Comparison of ENCODE assay signal across 24 cellular contexts in genomic region chr4:39433878-39434492, GRCh38. TPM values are rescaled to one million over a fixed set of nuclear protein-coding genes. Genes with fewer than 3 reads are reported as not detected.
DNase-seq lines count a peak whose midpoint lies in the region; ATAC-seq, FAIRE-seq and TF ChIP-seq lines count a peak whose summit lies in the region.
"Had no signal": no experiment of that assay in that cellular context is flagged by ENCODE, and none has a peak within 500 bp of the region (broad histone marks: within the 10 kb centered on the region; RNA-seq: fewer than 3 reads in every experiment).

No MANE protein-coding gene starts in this region.

- POLR2A ChIA-PET in HepG2 (lab: Yijun Ruan, JAX): no interaction called here

- TF ChIP-seq POLR2A in HepG2 (IDR thresholded peaks at IDR 0.05; ENCODE audit: insufficient read depth in 1 of 2, low read depth in 2 of 2, low read length in 2 of 2) (no peak), right lobe of liver (IDR thresholded peaks at IDR 0.05) (no peak)

- peaks cover 0 to 4% (median 1%) of the 10 kb centered on the region in 4 donors for H3K36me3 ChIP-seq in liver (ENCODE audit: control insufficient read depth in 4 of 4, insufficient read depth in 3 of 4, low read depth in 1 of 4, low read length in 3 of 4)
- peaks cover 10 to 58% of the 10 kb centered on the region in 2 experiments for H3K36me3 ChIP-seq in HepG2 (replicated peaks in 1 of 2; ENCODE audit: control insufficient read depth in 1 of 2, insufficient read depth in 2 of 2, low read length in 2 of 2)
- H3K36me3 ChIP-seq in right lobe of liver: peaks cover 0 to 15% (median 0%) of the 10 kb centered on the region in 4 donors
- H3K36me3 ChIP-seq: BLaER1, HAP-1 had no signal

- TF ChIP-seq RAD21 in liver (IDR thresholded peaks at IDR 0.05) (peak; percentile 55 to 68), HepG2 (CRISPR knock-in tag; IDR thresholded peaks at IDR 0.05) (no peak)

- H3K9me3 ChIP-seq in liver (ENCODE audit: control insufficient read depth in 4 of 4, low read length in 3 of 4): no peaks in the 10 kb centered on the region
- no peaks in the 10 kb centered on the region for H3K9me3 ChIP-seq in HepG2 (ENCODE audit: low read length)
- H3K9me3 ChIP-seq in right lobe of liver: no peaks in the 10 kb centered on the region
- H3K9me3 ChIP-seq: BLaER1, HAP-1 had no signal

- in situ Hi-C loops in HepG2 (cut with HindIII; ENCODE audit: extremely low pct_ligation_motif_present, low pct_unique_long_range_greater_than_20kb): no loop called here

- no peak overlapping the region for H3K27ac Mint-ChIP-seq in progenitor cell of endocrine pancreas
- H3K27ac Mint-ChIP-seq: CD14-positive monocyte; CD4-positive, alpha-beta memory T cell had no signal

- peak overlapping the region; percentile 3 to 45 (median 27) for H3K4me3 ChIP-seq in liver (ENCODE audit: low read depth in 1 of 3, low read length in 3 of 3)
- H3K4me3 ChIP-seq in HepG2 (replicated peaks in 1 of 3; ENCODE audit: insufficient read depth in 1 of 3, low read depth in 2 of 3, low read length in 3 of 3): no peak overlapping the region
- H3K4me3 ChIP-seq in right lobe of liver: peak overlapping the region in 1 of 3 donors; percentile 54
- H3K4me3 ChIP-seq: BLaER1, GM12878, HAP-1 had no signal

- 38% methylated on average over 11 of the region's 11 CpGs for WGBS in liver
- WGBS in HepG2 (ENCODE audit: low lambda C conversion rate): 97% methylated on average over 11 of the region's 11 CpGs
- WGBS in right lobe of liver (ENCODE audit: insufficient coverage, low coverage, low lambda C conversion rate, missing lambda C conversion rate): 12% methylated on average over 11 of the region's 11 CpGs

- H3K27ac ChIP-seq in liver (ENCODE audit: low read depth in 1 of 2, low read length in 2 of 2) (peak overlapping the region in 1 of 2 donors; percentile 55), HepG2 (ENCODE audit: extremely low read length, insufficient read depth, low read length) (no peak overlapping the region), right lobe of liver (peak overlapping the region; percentile 18 to 74 (median 44))
- H3K27ac ChIP-seq: BLaER1, HL-60 had no signal

- no peaks in the 10 kb centered on the region for H3K9me3 Mint-ChIP-seq in progenitor cell of endocrine pancreas (ENCODE audit: low read depth)
- H3K9me3 Mint-ChIP-seq: CD14-positive monocyte; CD4-positive, alpha-beta memory T cell had no signal

- H3K27me3 ChIP-seq in liver (ENCODE audit: control insufficient read depth in 4 of 4, insufficient read depth in 4 of 4, low read length in 3 of 4) (no peaks in the 10 kb centered on the region), HepG2 (ENCODE audit: control insufficient read depth in 1 of 2, insufficient read depth in 2 of 2, low read length in 2 of 2) (no peaks in the 10 kb centered on the region), right lobe of liver (no peaks in the 10 kb centered on the region)
- H3K27me3 ChIP-seq: BLaER1 had no signal

- no peak overlapping the region for H2AFZ ChIP-seq in HepG2 (ENCODE audit: low read length)

- H3K4me1 ChIP-seq in liver (ENCODE audit: control insufficient read depth in 4 of 4, insufficient read depth in 4 of 4, low read length in 3 of 4) (peaks cover 5 to 54% (median 35%) of the 10 kb centered on the region in 4 donors), HepG2 (ENCODE audit: insufficient read depth, low read length) (peaks cover 37% of the 10 kb centered on the region), right lobe of liver (peaks cover 0 to 56% (median 12%) of the 10 kb centered on the region in 4 donors)
- H3K4me1 ChIP-seq: BLaER1 had no signal

- peak; percentile 50 for DNase-seq in NCI-H1092 treated with DMSO at 0.1 percent for 48 hours (lab: John Stamatoyannopoulos, UW)
- no peak for DNase-seq in NCI-H1092 (lab: John Stamatoyannopoulos, UW)
- DNase-seq in HepG2 (ENCODE audit: low spot score): no peak
- DNase-seq in right lobe of liver: peak in 1 of 3 donors; percentile 77
- DNase-seq in progenitor cell of endocrine pancreas (ENCODE audit: low spot score, unreplicated experiment): no peak
- DNase-seq: 8988T; CD4-positive, alpha-beta memory T cell; DMS53; DND-41; EL; IMR-90 had no signal

- intact Hi-C loops in HepG2 (cut with micrococcal nuclease; ENCODE audit: unreplicated experiment): no loop called here
- intact Hi-C loops in right lobe of liver (cut with DNase I): no loop called here

- H3K4me3 Mint-ChIP-seq in progenitor cell of endocrine pancreas (ENCODE audit: low read depth): no peak overlapping the region
- H3K4me3 Mint-ChIP-seq: CD14-positive monocyte; CD4-positive, alpha-beta memory T cell had no signal

- H3K27me3 Mint-ChIP-seq in progenitor cell of endocrine pancreas: peaks cover 3% of the 10 kb centered on the region
- H3K27me3 Mint-ChIP-seq: CD4-positive, alpha-beta memory T cell had no signal

- no peak for FAIRE-seq in HepG2 (lab: Jason Lieb, UNC)
- FAIRE-seq: GM12878, GM19239 had no signal

- CTCF ChIA-PET in HepG2 (lab: Yijun Ruan, JAX; ENCODE audit: low intra/inter-chr PET ratio, low total read pairs): no interaction called here

- BruUV-seq in HepG2 (replicated peaks; lab: Mats Ljungman, UMichigan): no TSS peak

- peaks cover 10% of the 10 kb centered on the region for H3K4me1 Mint-ChIP-seq in progenitor cell of endocrine pancreas (ENCODE audit: low read depth)
- H3K4me1 Mint-ChIP-seq: CD14-positive monocyte; CD4-positive, alpha-beta memory T cell had no signal

- H3K9ac ChIP-seq in liver (ENCODE audit: low read depth in 1 of 2, low read length in 2 of 2): no peak overlapping the region
- H3K9ac ChIP-seq in HepG2 (ENCODE audit: insufficient read depth, low read depth, low read length): no peak overlapping the region
- H3K9ac ChIP-seq: BLaER1 had no signal

- TF ChIP-seq EP300 in HepG2 (IDR thresholded peaks at IDR 0.05; ENCODE audit: low read depth in 2 of 2, low read length in 2 of 2): no peak
- TF ChIP-seq EP300 in HepG2 (CRISPR knock-in tag; IDR thresholded peaks at IDR 0.05; ENCODE audit: borderline replicate concordance): no peak

- no peak overlapping the region for H3K4me2 ChIP-seq in HepG2 (ENCODE audit: low read depth, low read length)
- H3K4me2 ChIP-seq: BLaER1 had no signal

- H3K36me3 Mint-ChIP-seq in progenitor cell of endocrine pancreas (ENCODE audit: insufficient read depth): no peaks in the 10 kb centered on the region
- H3K36me3 Mint-ChIP-seq: CD14-positive monocyte; CD4-positive, alpha-beta memory T cell had no signal

- peaks cover 37% of the 10 kb centered on the region for H3K79me2 ChIP-seq in HepG2 (ENCODE audit: insufficient read depth, low read length)

- no peaks in the 10 kb centered on the region for H4K20me1 ChIP-seq in HepG2 (ENCODE audit: insufficient read depth, low read length)
- H4K20me1 ChIP-seq: BLaER1 had no signal

- ATAC-seq in HepG2 (no peak), right lobe of liver (peak; percentile 62 to 83 (median 74)), GM19035 (IDR thresholded peaks at IDR 0.05; ENCODE audit: unreplicated experiment) (no peak)
- ATAC-seq: GM12878 had no signal

- no peak for TF ChIP-seq CTCF in liver (IDR thresholded peaks at IDR 0.05; ENCODE audit: low read depth, low read length, missing input control)
- TF ChIP-seq CTCF in HepG2 (CRISPR knock-in tag; IDR thresholded peaks at IDR 0.05): no peak
- no peak for TF ChIP-seq CTCF in right lobe of liver (IDR thresholded peaks at IDR 0.05)
- no peak for TF ChIP-seq CTCF in progenitor cell of endocrine pancreas (IDR thresholded peaks at IDR 0.05; ENCODE audit: unreplicated experiment)

RNA-seq across cellular contexts. Expression of gene RPL9, which starts 24.7 kb away (rescaled TPM):
- 1,000 to 10,000 TPM in 1 of 2 donors, 100 to 1,000 TPM in 1; 732 to 1,176 TPM for total RNA-seq in liver
- polyA plus RNA-seq in liver: 100 to 1,000 TPM; 427 to 499 TPM
- total RNA-seq in HepG2 (2016; rRNA removed; fragmentation: Illumina TruSeq; extraction: Trizol): 2,148 and 2,808 TPM in 2 replicates
- 2,980 and 3,556 TPM in 2 replicates for total RNA-seq in HepG2 (2016; cell fraction: cytosol; rRNA removed; fragmentation: Illumina TruSeq; extraction: Trizol; ENCODE audit: low read depth)
- total RNA-seq in HepG2 (2016; cell fraction: insoluble cytoplasmic fraction; rRNA removed; fragmentation: Illumina TruSeq; extraction: Trizol): 2,243 and 2,719 TPM in 2 replicates
- total RNA-seq in HepG2 (2016; cell fraction: membrane; rRNA removed; fragmentation: Illumina TruSeq; extraction: Trizol): 4,819 and 5,825 TPM in 2 replicates
- 939 and 947 TPM in 2 replicates for total RNA-seq in HepG2 (2016; cell fraction: nucleus; rRNA removed; fragmentation: Illumina TruSeq; extraction: Trizol)
- 849 and 993 TPM in 2 replicates for polyA plus RNA-seq in HepG2 (2011; rRNA removed)
- 1,096 and 1,918 TPM in 2 replicates for polyA plus RNA-seq in HepG2 (2011; cell fraction: cytosol; rRNA removed)
- polyA plus RNA-seq in HepG2 (2011; cell fraction: nucleus; rRNA removed): 226 and 300 TPM in 2 replicates
- polyA plus RNA-seq in HepG2 (2012): 2,363 and 2,846 TPM in 2 replicates
- polyA plus RNA-seq in HepG2 (2016; cell fraction: cytosol; fragmentation: Illumina TruSeq; extraction: Trizol; ENCODE audit: low read depth): 1,711 and 1,965 TPM in 2 replicates
- polyA plus RNA-seq in HepG2 (2016; cell fraction: insoluble cytoplasmic fraction; fragmentation: Illumina TruSeq; extraction: Trizol; ENCODE audit: low read depth): 1,418 and 1,522 TPM in 2 replicates
- polyA plus RNA-seq in HepG2 (2016; cell fraction: membrane; fragmentation: Illumina TruSeq; extraction: Trizol; ENCODE audit: low read depth): 2,738 and 2,765 TPM in 2 replicates
- polyA plus RNA-seq in HepG2 (2016; cell fraction: nucleus; fragmentation: Illumina TruSeq; extraction: Trizol; ENCODE audit: insufficient read depth, low read depth): 819 and 843 TPM in 2 replicates
- 55.2 and 89.0 TPM in 2 replicates for polyA minus RNA-seq in HepG2 (2011; rRNA and poly(A)+ RNA removed; ENCODE audit: low replicate concordance)
- polyA minus RNA-seq in HepG2 (2011; cell fraction: cytosol; rRNA and poly(A)+ RNA removed): 458 and 550 TPM in 2 replicates
- 350 and 404 TPM in 2 replicates for polyA minus RNA-seq in HepG2 (2011; cell fraction: nucleus; rRNA and poly(A)+ RNA removed)
- total RNA-seq in right lobe of liver: 1,000 to 10,000 TPM in 2 of 6 experiments, 100 to 1,000 TPM in 4; 353 to 1,546 (median 454) TPM
- 1,349 and 1,450 TPM in 2 replicates for total RNA-seq in progenitor cell of endocrine pancreas

RNA-seq across cellular contexts. Expression of gene LIAS, which starts 24.9 kb away (rescaled TPM):
- total RNA-seq in liver: 1 to 10 TPM; 7.1 to 9.7 TPM
- polyA plus RNA-seq in liver: 1 to 10 TPM; 9.4 to 9.7 TPM
- total RNA-seq in HepG2 (2016; rRNA removed; fragmentation: Illumina TruSeq; extraction: Trizol): 16.6 and 18.3 TPM in 2 replicates
- 5.2 and 5.6 TPM in 2 replicates for total RNA-seq in HepG2 (2016; cell fraction: cytosol; rRNA removed; fragmentation: Illumina TruSeq; extraction: Trizol; ENCODE audit: low read depth)
- total RNA-seq in HepG2 (2016; cell fraction: insoluble cytoplasmic fraction; rRNA removed; fragmentation: Illumina TruSeq; extraction: Trizol): 15.0 and 16.2 TPM in 2 replicates
- total RNA-seq in HepG2 (2016; cell fraction: membrane; rRNA removed; fragmentation: Illumina TruSeq; extraction: Trizol): 8.9 and 9.9 TPM in 2 replicates
- total RNA-seq in HepG2 (2016; cell fraction: nucleus; rRNA removed; fragmentation: Illumina TruSeq; extraction: Trizol): 14.3 and 14.8 TPM in 2 replicates
- polyA plus RNA-seq in HepG2 (2011; rRNA removed): 11.4 and 16.0 TPM in 2 replicates
- 7.9 and 8.2 TPM in 2 replicates for polyA plus RNA-seq in HepG2 (2011; cell fraction: cytosol; rRNA removed)
- polyA plus RNA-seq in HepG2 (2011; cell fraction: nucleus; rRNA removed): 5.6 and 9.5 TPM in 2 replicates
- polyA plus RNA-seq in HepG2 (2012): 12.1 and 15.8 TPM in 2 replicates
- polyA plus RNA-seq in HepG2 (2016; cell fraction: cytosol; fragmentation: Illumina TruSeq; extraction: Trizol; ENCODE audit: low read depth): 4.1 and 4.2 TPM in 2 replicates
- 19.8 and 20.7 TPM in 2 replicates for polyA plus RNA-seq in HepG2 (2016; cell fraction: insoluble cytoplasmic fraction; fragmentation: Illumina TruSeq; extraction: Trizol; ENCODE audit: low read depth)
- polyA plus RNA-seq in HepG2 (2016; cell fraction: membrane; fragmentation: Illumina TruSeq; extraction: Trizol; ENCODE audit: low read depth): 7.1 and 7.2 TPM in 2 replicates
- polyA plus RNA-seq in HepG2 (2016; cell fraction: nucleus; fragmentation: Illumina TruSeq; extraction: Trizol; ENCODE audit: insufficient read depth, low read depth): 29.7 and 30.7 TPM in 2 replicates
- 1.7 and 4.9 TPM in 2 replicates for polyA minus RNA-seq in HepG2 (2011; rRNA and poly(A)+ RNA removed; ENCODE audit: low replicate concordance)
- 4.3 and 5.0 TPM in 2 replicates for polyA minus RNA-seq in HepG2 (2011; cell fraction: cytosol; rRNA and poly(A)+ RNA removed)
- 13.9 and 19.6 TPM in 2 replicates for polyA minus RNA-seq in HepG2 (2011; cell fraction: nucleus; rRNA and poly(A)+ RNA removed)
- 10 to 100 TPM in 4 of 6 experiments, 1 to 10 TPM in 2; 7.0 to 20.4 (median 13.1) TPM for total RNA-seq in right lobe of liver
- total RNA-seq in progenitor cell of endocrine pancreas: 17.0 and 18.4 TPM in 2 replicates

RNA-seq across cellular contexts. Expression of gene KLB, which starts 27.3 kb away (rescaled TPM):
- 10 to 100 TPM; 28.0 to 31.0 TPM for total RNA-seq in liver
- polyA plus RNA-seq in liver: 10 to 100 TPM; 13.5 to 17.5 TPM
- 41.9 and 82.0 TPM in 2 replicates for total RNA-seq in HepG2 (2016; rRNA removed; fragmentation: Illumina TruSeq; extraction: Trizol)
- 4.8 and 6.1 TPM in 2 replicates for total RNA-seq in HepG2 (2016; cell fraction: cytosol; rRNA removed; fragmentation: Illumina TruSeq; extraction: Trizol; ENCODE audit: low read depth)
- 38.0 and 82.0 TPM in 2 replicates for total RNA-seq in HepG2 (2016; cell fraction: insoluble cytoplasmic fraction; rRNA removed; fragmentation: Illumina TruSeq; extraction: Trizol)
- 12.2 and 15.5 TPM in 2 replicates for total RNA-seq in HepG2 (2016; cell fraction: membrane; rRNA removed; fragmentation: Illumina TruSeq; extraction: Trizol)
- total RNA-seq in HepG2 (2016; cell fraction: nucleus; rRNA removed; fragmentation: Illumina TruSeq; extraction: Trizol): 91.7 and 106 TPM in 2 replicates
- polyA plus RNA-seq in HepG2 (2011; rRNA removed): 22.6 and 25.3 TPM in 2 replicates
- polyA plus RNA-seq in HepG2 (2011; cell fraction: cytosol; rRNA removed): 14.6 and 18.2 TPM in 2 replicates
- 12.6 and 12.7 TPM in 2 replicates for polyA plus RNA-seq in HepG2 (2011; cell fraction: nucleus; rRNA removed)
- 28.3 and 43.2 TPM in 2 replicates for polyA plus RNA-seq in HepG2 (2012)
- polyA plus RNA-seq in HepG2 (2016; cell fraction: cytosol; fragmentation: Illumina TruSeq; extraction: Trizol; ENCODE audit: low read depth): 2.7 and 3.0 TPM in 2 replicates
- 26.6 and 27.9 TPM in 2 replicates for polyA plus RNA-seq in HepG2 (2016; cell fraction: insoluble cytoplasmic fraction; fragmentation: Illumina TruSeq; extraction: Trizol; ENCODE audit: low read depth)
- polyA plus RNA-seq in HepG2 (2016; cell fraction: membrane; fragmentation: Illumina TruSeq; extraction: Trizol; ENCODE audit: low read depth): 5.6 and 7.1 TPM in 2 replicates
- polyA plus RNA-seq in HepG2 (2016; cell fraction: nucleus; fragmentation: Illumina TruSeq; extraction: Trizol; ENCODE audit: insufficient read depth, low read depth): 95.1 and 96.3 TPM in 2 replicates
- polyA minus RNA-seq in HepG2 (2011; rRNA and poly(A)+ RNA removed; ENCODE audit: low replicate concordance): 0.02 and 40.4 TPM in 2 replicates
- 25.4 and 30.9 TPM in 2 replicates for polyA minus RNA-seq in HepG2 (2011; cell fraction: cytosol; rRNA and poly(A)+ RNA removed)
- 19.8 and 25.6 TPM in 2 replicates for polyA minus RNA-seq in HepG2 (2011; cell fraction: nucleus; rRNA and poly(A)+ RNA removed)
- total RNA-seq in right lobe of liver: 10 to 100 TPM; 12.3 to 54.5 (median 17.5) TPM
- total RNA-seq in progenitor cell of endocrine pancreas: 0.36 and 0.43 TPM in 2 replicates
- total RNA-seq: A673; CD4-positive, alpha-beta memory T cell; G401; H4; HT1080; IMR-90 had no signal
- polyA plus RNA-seq: AG04450, CD14-positive monocyte, IMR-90 had no signal

Comparison
In these comparisons a context has a peak if more than half of its experiments do, and no peak if none do; other contexts are left out.
1. H3K4me3 ChIP-seq: peak in liver (3 of 3); none in HepG2 (0 of 3).
2. ATAC-seq: peak in right lobe of liver (4 of 4); none in HepG2 (single experiment) and GM19035 (single experiment).